Comparison of ENCODE assay signal across 8 cellular contexts in genomic region chr6:73579389-73579788, GRCh38. TPM values are rescaled to one million over a fixed set of nuclear protein-coding genes. Genes with fewer than 3 reads are reported as not detected.
DNase-seq lines count a peak whose midpoint lies in the region; ATAC-seq and TF ChIP-seq lines count a peak whose summit lies in the region.

No MANE protein-coding gene starts in this region.

- intact Hi-C loops in Right ventricle myocardium superior (cut with DNase I): no loop called here

- H3K9me3 ChIP-seq in SK-N-MC (ENCODE audit: low read depth, low read length): no peaks in the 10 kb centered on the region; the same call in 1 of the 2 replicates
- no peaks in the 10 kb centered on the region for H3K9me3 ChIP-seq in skeletal muscle satellite cell (replicated peaks; ENCODE audit: low read length)

- no peak for TF ChIP-seq CTCF in foreskin fibroblast (IDR thresholded peaks at IDR 0.05; ENCODE audit: low read depth, low read length)

- H3K9ac ChIP-seq in SK-N-MC (ENCODE audit: insufficient read length) (peak overlapping the region; percentile 73), skeletal muscle satellite cell (ENCODE audit: low read depth, low read length) (peak overlapping the region; percentile 88)

- ATAC-seq in GM21786 (IDR thresholded peaks at IDR 0.05; ENCODE audit: unreplicated experiment) (peak; percentile 5), Right ventricle myocardium superior (ENCODE audit: poor library complexity) (peak; percentile 25), GM21737 (IDR thresholded peaks at IDR 0.05; ENCODE audit: unreplicated experiment) (no peak)

- H3K4me3 ChIP-seq in SK-N-MC (no peak overlapping the region), skeletal muscle satellite cell (ENCODE audit: low read length) (peak overlapping the region; percentile 45), foreskin fibroblast (ENCODE audit: low read depth in 1 of 2, low read length in 2 of 2) (no peak overlapping the region)

- peak overlapping the region; percentile 96 for H3K27ac ChIP-seq in SK-N-MC

- peak overlapping the region; percentile 74 for H3K4me2 ChIP-seq in skeletal muscle satellite cell (ENCODE audit: low read length)

- no peaks in the 10 kb centered on the region for H3K27me3 ChIP-seq in skeletal muscle satellite cell (ENCODE audit: control insufficient read depth, insufficient read depth, low read length)

- peaks cover 26% of the 10 kb centered on the region for H3K4me1 ChIP-seq in skeletal muscle satellite cell (ENCODE audit: control insufficient read depth, insufficient read depth, low read length)

- H3K36me3 ChIP-seq in SK-N-MC (ENCODE audit: insufficient read depth, low read length) (no peaks in the 10 kb centered on the region; the same call in 1 of the 2 replicates), skeletal muscle satellite cell (ENCODE audit: insufficient read depth, low read length) (no peaks in the 10 kb centered on the region)

- DNase-seq in SK-N-MC (ENCODE audit: low read depth, low spot score): no peak
- DNase-seq in Right ventricle myocardium superior: no peak
- no peak for DNase-seq in midbrain (lab: John Stamatoyannopoulos, UW)
- DNase-seq in stimulated activated CD4-positive, alpha-beta T cell treated with anti-CD3 and anti-CD28 coated beads, Interleukin-2, amount 100 ng/mL, for 24 hours: no peak
- no peak for DNase-seq in foreskin fibroblast

RNA-seq across cellular contexts. Expression of gene EEF1A1, which starts 58.6 kb away (rescaled TPM):
- total RNA-seq in Right ventricle myocardium superior: 1,362 TPM
- 14,246 and 14,975 TPM in 2 replicates for total RNA-seq in skeletal muscle satellite cell (2012; rRNA removed)
